In the genomic region with DNA sequence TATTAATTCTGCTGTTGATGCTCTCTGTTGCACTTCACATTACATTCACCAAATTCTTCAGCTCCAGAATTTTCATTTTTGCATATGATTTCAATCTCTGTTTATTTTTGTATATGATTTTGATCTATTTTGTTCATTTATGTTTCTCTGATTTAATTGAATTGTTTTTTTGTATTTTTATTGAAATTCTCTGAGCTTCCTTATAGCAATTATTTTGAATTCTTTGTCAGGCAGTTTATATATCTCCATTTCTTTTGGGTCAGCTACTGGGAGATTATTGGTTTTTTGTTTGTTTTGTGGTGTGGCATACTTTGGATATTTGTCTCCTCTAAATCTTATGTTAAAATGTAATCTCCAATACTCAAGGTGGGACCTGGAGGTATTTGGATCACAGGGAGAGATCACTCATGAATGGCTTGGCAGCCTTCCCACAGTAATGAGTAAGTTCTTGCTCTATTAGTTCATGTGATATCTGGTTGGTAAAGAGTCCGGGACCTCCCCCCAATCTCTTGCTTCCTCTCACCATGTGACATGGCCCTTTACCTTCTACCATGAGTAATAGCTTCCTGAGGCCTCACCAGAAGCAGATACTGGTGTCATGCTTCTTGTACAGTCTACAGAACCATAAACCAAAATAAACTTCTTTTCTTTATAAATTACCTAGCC, we compare ENCODE assay signal across 29 cellular contexts. TPM values are rescaled to one million over a fixed set of nuclear protein-coding genes. Genes with fewer than 3 reads are reported as not detected.
"Had no signal": no experiment of that assay in that cellular context is flagged by ENCODE, and none has a peak within 500 bp of the region (broad histone marks: within the 10 kb centered on the region; RNA-seq: fewer than 3 reads in every experiment).

No MANE protein-coding gene starts in this region.

- H3K4me3 ChIP-seq: colonic mucosa, esophagus squamous epithelium, lung, spleen, thyroid gland had no signal

- H3K4me1 ChIP-seq: colonic mucosa, esophagus squamous epithelium, thyroid gland had no signal

- H3K27ac Mint-ChIP-seq: activated CD4-positive, alpha-beta T cell treated with anti-CD3 and anti-CD28 coated beads, Interleukin-2, amount 10 ng/mL, durations not matched to agents 7 days and 5 days; activated CD8-positive, alpha-beta T cell treated with anti-CD3 and anti-CD28 coated beads, Interleukin-2, amount 10 ng/mL, durations not matched to agents 7 days and 5 days; activated naive CD4-positive, alpha-beta T cell treated with anti-CD3 and anti-CD28 coated beads, Interleukin-2, amount 10 ng/mL, durations not matched to agents 7 days and 5 days; activated naive CD8-positive, alpha-beta T cell treated with anti-CD3 and anti-CD28 coated beads, Interleukin-2, amount 50 U/mL, for 24 hours; brain; mesothelial cell of epicardium; nephron had no signal

- H3K9me3 ChIP-seq: colonic mucosa, thyroid gland had no signal

- H3K4me3 Mint-ChIP-seq: activated CD4-positive, alpha-beta T cell treated with anti-CD3 and anti-CD28 coated beads, Interleukin-2, amount 10 ng/mL, durations not matched to agents 7 days and 5 days; activated CD8-positive, alpha-beta T cell treated with anti-CD3 and anti-CD28 coated beads, Interleukin-2, amount 10 ng/mL, durations not matched to agents 7 days and 5 days; activated naive CD4-positive, alpha-beta T cell treated with anti-CD3 and anti-CD28 coated beads, Interleukin-2, amount 10 ng/mL, durations not matched to agents 7 days and 5 days; activated naive CD8-positive, alpha-beta T cell treated with anti-CD3 and anti-CD28 coated beads, Interleukin-2, amount 50 U/mL, for 24 hours; activated T-cell treated with anti-CD3 and anti-CD28 coated beads, Interleukin-2, amount 50 U/mL, for 4 hours; brain; central memory CD8-positive, alpha-beta T cell; mesothelial cell of epicardium; nephron had no signal

- ATAC-seq: activated CD8-positive, alpha-beta T cell treated with anti-CD3 and anti-CD28 coated beads, Interleukin-2, amount 10 ng/mL, durations not matched to agents 7 days and 5 days; activated naive CD8-positive, alpha-beta T cell treated with anti-CD3 and anti-CD28 coated beads, Interleukin-2, amount 50 U/mL, for 24 hours; activated T-cell treated with anti-CD3 and anti-CD28 coated beads, Interleukin-2, amount 50 U/mL, for 4 hours; left lobe of liver had no signal

- H3K36me3 ChIP-seq: colonic mucosa, esophagus squamous epithelium, spleen, thyroid gland had no signal

- H3K36me3 Mint-ChIP-seq: activated naive CD4-positive, alpha-beta T cell treated with anti-CD3 and anti-CD28 coated beads, Interleukin-2, amount 10 ng/mL, durations not matched to agents 7 days and 5 days; brain; mesothelial cell of epicardium had no signal

- H3K27me3 ChIP-seq: colonic mucosa, thyroid gland had no signal

- DNase-seq: activated CD4-positive, alpha-beta T cell treated with anti-CD3 and anti-CD28 coated beads, Interleukin-2, amount 10 ng/mL, durations not matched to agents 7 days and 5 days; activated CD8-positive, alpha-beta T cell treated with anti-CD3 and anti-CD28 coated beads, Interleukin-2, amount 10 ng/mL, durations not matched to agents 7 days and 5 days; activated effector memory CD4-positive, alpha-beta T cell treated with Interleukin-2 at 50 U/mL for 16 hours; activated naive CD4-positive, alpha-beta T cell treated with anti-CD3 and anti-CD28 coated beads, Interleukin-2, amount 10 ng/mL, durations not matched to agents 7 days and 5 days; activated naive CD8-positive, alpha-beta T cell treated with anti-CD3 and anti-CD28 coated beads, Interleukin-2, amount 50 U/mL, for 24 hours; activated T-cell treated with anti-CD3 and anti-CD28 coated beads, Interleukin-2, amount 50 U/mL, for 4 hours; anterior cingulate cortex; colonic mucosa; esophagus squamous epithelium; hippocampal formation; islet precursor cell; nucleus accumbens; posterior cingulate gyrus; retina; spleen; stimulated activated naive CD4-positive, alpha-beta T cell treated with Interleukin-2 at 50 U/mL for 16 hours; T-helper 1 cell; T-helper 9 cell; thyroid gland had no signal

- H3K9me3 Mint-ChIP-seq: activated CD4-positive, alpha-beta T cell treated with anti-CD3 and anti-CD28 coated beads, Interleukin-2, amount 10 ng/mL, durations not matched to agents 7 days and 5 days; activated naive CD4-positive, alpha-beta T cell treated with anti-CD3 and anti-CD28 coated beads, Interleukin-2, amount 10 ng/mL, durations not matched to agents 7 days and 5 days had no signal

- H3K27ac ChIP-seq: colonic mucosa, esophagus squamous epithelium, spleen, thyroid gland had no signal

- H3K4me1 Mint-ChIP-seq: activated CD4-positive, alpha-beta T cell treated with anti-CD3 and anti-CD28 coated beads, Interleukin-2, amount 10 ng/mL, durations not matched to agents 7 days and 5 days; activated naive CD4-positive, alpha-beta T cell treated with anti-CD3 and anti-CD28 coated beads, Interleukin-2, amount 10 ng/mL, durations not matched to agents 7 days and 5 days; brain; central memory CD8-positive, alpha-beta T cell; mesothelial cell of epicardium; nephron had no signal

RNA-seq across cellular contexts. Expression of a gene that starts 8.7 kb away (rescaled TPM):
- total RNA-seq: activated CD4-positive, alpha-beta T cell treated with anti-CD3 and anti-CD28 coated beads, Interleukin-2, amount 10 ng/mL, durations not matched to agents 7 days and 5 days; activated CD8-positive, alpha-beta T cell treated with anti-CD3 and anti-CD28 coated beads, Interleukin-2, amount 10 ng/mL, durations not matched to agents 7 days and 5 days; esophagus squamous epithelium; fibroblast of villous mesenchyme; glomerular endothelial cell; left lobe of liver; mesothelial cell of epicardium; subcutaneous adipose tissue; thyroid gland had no signal

RNA-seq across cellular contexts. Expression of a gene that starts 36.4 kb away (rescaled TPM):
- total RNA-seq: activated CD4-positive, alpha-beta T cell treated with anti-CD3 and anti-CD28 coated beads, Interleukin-2, amount 10 ng/mL, durations not matched to agents 7 days and 5 days; activated CD8-positive, alpha-beta T cell treated with anti-CD3 and anti-CD28 coated beads, Interleukin-2, amount 10 ng/mL, durations not matched to agents 7 days and 5 days; activated T-cell treated with anti-CD3 and anti-CD28 coated beads, Interleukin-2, amount 50 U/mL, for 4 hours; colonic mucosa; esophagus squamous epithelium; fibroblast of villous mesenchyme; glomerular endothelial cell; left lobe of liver; mesothelial cell of epicardium; subcutaneous adipose tissue; thyroid gland; urinary bladder had no signal
- polyA plus RNA-seq: urinary bladder had no signal
